27 cellular contexts compared by ENCODE assay signal in the genomic region with DNA sequence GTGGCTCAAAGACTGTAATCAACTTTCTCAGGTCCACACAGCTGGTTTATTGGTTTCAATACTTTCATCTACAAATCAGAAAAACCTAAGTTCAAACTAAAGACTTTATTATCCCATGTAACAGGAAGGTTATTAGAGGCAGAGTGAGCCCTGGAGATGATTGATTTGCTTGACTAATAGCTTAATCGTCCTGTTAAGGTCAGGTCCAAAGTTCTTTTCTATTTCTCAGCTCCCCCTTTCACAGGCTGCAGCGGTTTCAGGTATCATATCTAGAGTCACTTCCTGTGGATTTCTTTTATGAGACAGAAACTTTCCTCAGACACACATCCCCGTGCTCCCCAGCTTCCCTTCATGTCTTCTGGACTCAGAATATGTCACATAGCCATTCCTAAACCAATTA.
"Had no signal": no experiment of that assay in that cellular context is flagged by ENCODE, and none has a peak within 500 bp of the region (broad histone marks: within the 10 kb centered on the region; RNA-seq: fewer than 3 reads in every experiment).

No MANE protein-coding gene starts in this region.

- H3K36me3 ChIP-seq: ascending aorta, MG63, SJSA1 had no signal

- H3K4me3 ChIP-seq: ascending aorta, MG63, SJSA1 had no signal

- H3K4me1 ChIP-seq: ascending aorta, SJSA1 had no signal

- H3K4me1 Mint-ChIP-seq: activated naive CD8-positive, alpha-beta T cell treated with anti-CD3 and anti-CD28 coated beads, Interleukin-2, amount 50 U/mL, for 24 hours; central memory CD8-positive, alpha-beta T cell had no signal

- ATAC-seq: activated CD8-positive, alpha-beta T cell treated with anti-CD3 and anti-CD28 coated beads, Interleukin-2, amount 10 ng/mL, durations not matched to agents 7 days and 5 days; activated naive CD4-positive, alpha-beta T cell treated with anti-CD3 and anti-CD28 coated beads, Interleukin-2, amount 50 U/mL, for 72 hours; activated naive CD8-positive, alpha-beta T cell treated with anti-CD3 and anti-CD28 coated beads, Interleukin-2, amount 50 U/mL, for 24 hours; SK-N-SH treated with all-trans-retinoic acid at 6 μM for 48 hours; WTC11 had no signal

- H3K9me3 Mint-ChIP-seq: activated naive CD8-positive, alpha-beta T cell treated with anti-CD3 and anti-CD28 coated beads, Interleukin-2, amount 50 U/mL, for 24 hours; brain; T-helper 1 cell treated with Interleukin-12 subunit alpha and Interleukin-12 subunit beta and Interleukin-4 antibody, amounts not matched to agents 30 μg/mL and 1 μg/mL, for 36 hours; WTC11 had no signal

- H3K27ac Mint-ChIP-seq: activated CD8-positive, alpha-beta T cell treated with anti-CD3 and anti-CD28 coated beads, Interleukin-2, amount 10 ng/mL, durations not matched to agents 7 days and 5 days; activated naive CD4-positive, alpha-beta T cell treated with anti-CD3 and anti-CD28 coated beads, Interleukin-2, amount 50 U/mL, for 72 hours; activated naive CD8-positive, alpha-beta T cell treated with anti-CD3 and anti-CD28 coated beads, Interleukin-2, amount 50 U/mL, for 24 hours; brain; T-helper 1 cell treated with Interleukin-12 subunit alpha and Interleukin-12 subunit beta and Interleukin-4 antibody, amounts not matched to agents 30 μg/mL and 1 μg/mL, for 36 hours; WTC11 had no signal

- DNase-seq: activated CD4-positive, alpha-beta T cell treated with anti-CD3 and anti-CD28 coated beads for 48 hours; activated CD4-positive, alpha-beta T cell treated with anti-CD3 and anti-CD28 coated beads, Interleukin-2, amount 50 U/mL, for 4 hours; activated CD4-positive, CD25-positive, alpha-beta regulatory T cell treated with anti-CD3 and anti-CD28 coated beads, Interleukin-2, amount 50 U/mL, for 72 hours; activated CD8-positive, alpha-beta memory T cell treated with anti-CD3 and anti-CD28 coated beads, Interleukin-2, amount 50 U/mL, for 48 hours; activated CD8-positive, alpha-beta T cell treated with anti-CD3 and anti-CD28 coated beads, Interleukin-2, amount 10 ng/mL, durations not matched to agents 7 days and 5 days; activated naive CD4-positive, alpha-beta T cell treated with Interleukin-2 at 50 U/mL for 16 hours; activated naive CD8-positive, alpha-beta T cell treated with anti-CD3 and anti-CD28 coated beads, Interleukin-2, amount 50 U/mL, for 24 hours; activated T-cell treated with anti-CD3 and anti-CD28 coated beads, Interleukin-2, amount 50 U/mL, for 1 hour; amniotic stem cell; MG63; NCI-H1105; NCI-H1436 treated with DMSO at 0.1 percent for 48 hours; NCI-H187; NCI-H2081; NCI-H510A treated with DMSO at 0.1 percent for 48 hours; NCI-H69; SHP77; SW 1271 had no signal

- H3K4me3 Mint-ChIP-seq: activated CD8-positive, alpha-beta T cell treated with anti-CD3 and anti-CD28 coated beads, Interleukin-2, amount 10 ng/mL, durations not matched to agents 7 days and 5 days; activated naive CD8-positive, alpha-beta T cell treated with anti-CD3 and anti-CD28 coated beads, Interleukin-2, amount 50 U/mL, for 24 hours; brain; central memory CD8-positive, alpha-beta T cell; T-helper 1 cell treated with Interleukin-12 subunit alpha and Interleukin-12 subunit beta and Interleukin-4 antibody, amounts not matched to agents 30 μg/mL and 1 μg/mL, for 36 hours; WTC11 had no signal

- H3K36me3 Mint-ChIP-seq: activated naive CD4-positive, alpha-beta T cell treated with anti-CD3 and anti-CD28 coated beads, Interleukin-2, amount 50 U/mL, for 72 hours; brain; WTC11 had no signal

- H3K27me3 Mint-ChIP-seq: activated naive CD8-positive, alpha-beta T cell treated with anti-CD3 and anti-CD28 coated beads, Interleukin-2, amount 50 U/mL, for 24 hours; brain; central memory CD8-positive, alpha-beta T cell had no signal

- H3K9me3 ChIP-seq: ascending aorta, MG63, SJSA1 had no signal

- H3K27me3 ChIP-seq: ascending aorta, MG63, SJSA1 had no signal

- H3K27ac ChIP-seq: ascending aorta, SJSA1 had no signal

- FAIRE-seq: RCC 7860 had no signal
